In the genomic region with DNA sequence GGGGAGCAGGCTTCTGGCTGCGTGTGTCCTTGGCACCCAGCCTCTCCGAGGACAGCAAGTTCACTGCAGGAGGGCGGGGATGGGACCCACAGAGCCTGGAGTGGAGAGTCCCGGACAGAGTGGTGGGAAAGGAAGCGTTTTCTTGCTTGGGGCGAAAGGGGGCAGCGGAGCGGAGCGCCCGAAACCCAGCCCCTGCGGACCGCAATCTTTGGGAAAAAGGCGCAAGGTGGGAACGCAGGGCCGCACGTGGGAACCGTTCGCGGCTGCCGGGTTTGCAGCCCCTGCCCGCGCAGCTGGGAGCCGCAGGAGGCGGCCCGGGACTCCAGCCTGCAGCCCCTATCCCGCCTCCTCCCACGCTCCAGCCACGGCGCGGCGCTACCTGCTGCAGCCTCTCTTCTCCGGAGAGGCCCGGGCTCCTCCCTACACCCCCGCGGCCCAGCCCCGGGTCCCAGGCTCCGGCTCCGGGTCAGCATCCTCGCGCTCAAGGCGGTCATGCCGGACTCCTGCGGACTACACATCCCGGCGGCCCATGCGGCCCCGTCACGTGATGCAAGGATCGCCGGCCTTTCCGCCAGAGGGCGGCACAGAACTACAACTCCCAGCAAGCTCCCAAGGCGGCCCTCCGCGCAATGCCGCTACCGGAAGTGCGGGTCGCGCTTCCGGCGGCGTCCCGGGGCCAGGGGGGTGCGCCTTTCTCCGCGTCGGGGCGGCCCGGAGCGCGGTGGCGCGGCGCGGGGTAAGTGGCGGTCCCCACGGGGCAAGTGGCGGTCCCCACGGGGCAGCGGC, we compare ENCODE assay signal across 1 cellular context.
TF ChIP-seq lines count a peak whose summit lies in the region.

A gene (minus strand): TSS at position 505 of the 786 bp plus-strand sequence. CDS start 11 bp downstream, at position 494.
A gene (plus strand): TSS at position 656 of the 786 bp plus-strand sequence. CDS start 631 bp downstream, outside the sequence.

TF ChIP-seq in K562, 482 proteins besides CTCF, POLR2A, EP300 and RAD21 (continued from another document and continues in another):
- TF ChIP-seq, protein P1, sequence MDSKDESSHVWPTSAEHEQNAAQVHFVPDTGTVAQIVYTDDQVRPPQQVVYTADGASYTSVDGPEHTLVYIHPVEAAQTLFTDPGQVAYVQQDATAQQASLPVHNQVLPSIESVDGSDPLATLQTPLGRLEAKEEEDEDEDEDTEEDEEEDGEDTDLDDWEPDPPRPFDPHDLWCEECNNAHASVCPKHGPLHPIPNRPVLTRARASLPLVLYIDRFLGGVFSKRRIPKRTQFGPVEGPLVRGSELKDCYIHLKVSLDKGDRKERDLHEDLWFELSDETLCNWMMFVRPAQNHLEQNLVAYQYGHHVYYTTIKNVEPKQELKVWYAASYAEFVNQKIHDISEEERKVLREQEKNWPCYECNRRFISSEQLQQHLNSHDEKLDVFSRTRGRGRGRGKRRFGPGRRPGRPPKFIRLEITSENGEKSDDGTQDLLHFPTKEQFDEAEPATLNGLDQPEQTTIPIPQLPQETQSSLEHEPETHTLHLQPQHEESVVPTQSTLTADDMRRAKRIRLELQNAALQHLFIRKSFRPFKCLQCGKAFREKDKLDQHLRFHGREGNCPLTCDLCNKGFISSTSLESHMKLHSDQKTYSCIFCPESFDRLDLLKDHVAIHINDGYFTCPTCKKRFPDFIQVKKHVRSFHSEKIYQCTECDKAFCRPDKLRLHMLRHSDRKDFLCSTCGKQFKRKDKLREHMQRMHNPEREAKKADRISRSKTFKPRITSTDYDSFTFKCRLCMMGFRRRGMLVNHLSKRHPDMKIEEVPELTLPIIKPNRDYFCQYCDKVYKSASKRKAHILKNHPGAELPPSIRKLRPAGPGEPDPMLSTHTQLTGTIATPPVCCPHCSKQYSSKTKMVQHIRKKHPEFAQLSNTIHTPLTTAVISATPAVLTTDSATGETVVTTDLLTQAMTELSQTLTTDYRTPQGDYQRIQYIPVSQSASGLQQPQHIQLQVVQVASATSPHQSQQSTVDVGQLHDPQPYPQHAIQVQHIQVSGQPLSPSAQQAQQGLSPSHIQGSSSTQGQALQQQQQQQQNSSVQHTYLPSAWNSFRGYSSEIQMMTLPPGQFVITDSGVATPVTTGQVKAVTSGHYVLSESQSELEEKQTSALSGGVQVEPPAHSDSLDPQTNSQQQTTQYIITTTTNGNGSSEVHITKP (IDR thresholded peaks at IDR 0.05; ENCODE audit: partially characterized antibody): peak; percentile 79
- TF ChIP-seq PHF20 (IDR thresholded peaks at IDR 0.05; ENCODE audit: partially characterized antibody) (peak; percentile 80), SP1 (CRISPR knock-in tag; IDR thresholded peaks at IDR 0.05) (peak; percentile 87), MTA3 (IDR thresholded peaks at IDR 0.05; ENCODE audit: borderline replicate concordance) (peak; percentile 54; the same call in 1 of the 2 replicates), NFRKB (IDR thresholded peaks at IDR 0.05; ENCODE audit: low read depth) (no peak), STAT5B (CRISPR knock-in tag; IDR thresholded peaks at IDR 0.05) (no peak), SRSF1 (IDR thresholded peaks at IDR 0.05; ENCODE audit: low read depth, low read length) (0 out of 2 replicates have a peak, but pooled peaks have one; percentile 61), RBM34 (IDR thresholded peaks at IDR 0.05; ENCODE audit: borderline replicate concordance, insufficient read depth, low read length) (no peak), ZNF165 (CRISPR knock-in tag; IDR thresholded peaks at IDR 0.05; ENCODE audit: borderline replicate concordance) (no peak), POLR2AphosphoS5 (IDR thresholded peaks at IDR 0.05; ENCODE audit: control insufficient read depth, insufficient read depth, low read depth, low read length) (peak; percentile 47; the same call in 1 of the 2 replicates), RAD51 (IDR thresholded peaks at IDR 0.05; ENCODE audit: borderline replicate concordance, low read depth) (peak; percentile 98), CHD1 (IDR thresholded peaks at IDR 0.05; ENCODE audit: low read length) (peak; percentile 53), KLF6 (CRISPR knock-in tag; IDR thresholded peaks at IDR 0.05; ENCODE audit: borderline replicate concordance) (peak; percentile 57; the same call in 1 of the 2 replicates), OTX1 (CRISPR knock-in tag; IDR thresholded peaks at IDR 0.05) (0 out of 2 replicates have a peak, but pooled peaks have one; percentile 23), ERF (CRISPR knock-in tag; IDR thresholded peaks at IDR 0.05) (0 out of 2 replicates have a peak, but pooled peaks have one; percentile 35), ESRRA (IDR thresholded peaks at IDR 0.05; ENCODE audit: borderline replicate concordance, low read depth) (peak; percentile 54; the same call in 1 of the 2 replicates), GTF2A2 (tag; IDR thresholded peaks at IDR 0.05) (no peak), ZKSCAN1 (IDR thresholded peaks at IDR 0.05; ENCODE audit: low read depth, low read length) (no peak), TCF7L2 (IDR thresholded peaks at IDR 0.05; ENCODE audit: low read depth, low read length) (0 out of 2 replicates have a peak, but pooled peaks have one; percentile 6), FOXJ2 (tag; IDR thresholded peaks at IDR 0.05) (peak; percentile 60; the same call in 1 of the 2 replicates), DIDO1 (tag; IDR thresholded peaks at IDR 0.05; ENCODE audit: low read depth) (peak; percentile 39; the same call in 1 of the 2 replicates), ZNF644 (tag; IDR thresholded peaks at IDR 0.05; ENCODE audit: low read depth) (peak; percentile 91), BHLHE40 (IDR thresholded peaks at IDR 0.05; ENCODE audit: low read length) (peak; percentile 89), FIP1L1 (IDR thresholded peaks at IDR 0.05; ENCODE audit: low read depth, low read length, poor library complexity, severe bottlenecking) (peak; percentile 48), TARDBP (IDR thresholded peaks at IDR 0.05) (peak; percentile 24), CBX1 (IDR thresholded peaks at IDR 0.05; ENCODE audit: low read depth) (peak; percentile 70), CREM (IDR thresholded peaks at IDR 0.05; ENCODE audit: low read depth) (peak; percentile 93), ZBTB7A (IDR thresholded peaks at IDR 0.05; ENCODE audit: borderline replicate concordance, control insufficient read depth, low read depth, low read length) (peak; percentile 47; the same call in 1 of the 2 replicates), HNRNPLL (IDR thresholded peaks at IDR 0.05; ENCODE audit: low read depth, low read length, poor library complexity, severe bottlenecking) (peak; percentile 90), RB1 (IDR thresholded peaks at IDR 0.05; ENCODE audit: low read depth) (peak; percentile 79), NUFIP1 (IDR thresholded peaks at IDR 0.05; ENCODE audit: partially characterized antibody) (no peak), SRF (CRISPR knock-in tag; IDR thresholded peaks at IDR 0.05) (peak in 1 of 2 experiments; percentile 46; a peak in 1 of 4 replicates), TEAD1 (CRISPR knock-in tag; IDR thresholded peaks at IDR 0.05) (peak in 1 of 2 experiments; percentile 79; a peak in 2 of 4 replicates), HMGN3 (IDR thresholded peaks at IDR 0.05; ENCODE audit: borderline replicate concordance, extremely low read depth, insufficient read length, low read depth, low read length) (peak; percentile 51), HNRNPK (IDR thresholded peaks at IDR 0.05; ENCODE audit: low read depth, low read length, poor library complexity, severe bottlenecking) (no peak), PCBP1 (IDR thresholded peaks at IDR 0.05; ENCODE audit: low read depth, low read length, poor library complexity, severe bottlenecking) (peak; percentile 55)
- TF ChIP-seq, protein P2, sequence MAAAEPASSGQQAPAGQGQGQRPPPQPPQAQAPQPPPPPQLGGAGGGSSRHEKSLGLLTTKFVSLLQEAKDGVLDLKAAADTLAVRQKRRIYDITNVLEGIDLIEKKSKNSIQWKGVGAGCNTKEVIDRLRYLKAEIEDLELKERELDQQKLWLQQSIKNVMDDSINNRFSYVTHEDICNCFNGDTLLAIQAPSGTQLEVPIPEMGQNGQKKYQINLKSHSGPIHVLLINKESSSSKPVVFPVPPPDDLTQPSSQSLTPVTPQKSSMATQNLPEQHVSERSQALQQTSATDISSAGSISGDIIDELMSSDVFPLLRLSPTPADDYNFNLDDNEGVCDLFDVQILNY (CRISPR knock-in tag; IDR thresholded peaks at IDR 0.05): no peak
- TF ChIP-seq, protein P3, sequence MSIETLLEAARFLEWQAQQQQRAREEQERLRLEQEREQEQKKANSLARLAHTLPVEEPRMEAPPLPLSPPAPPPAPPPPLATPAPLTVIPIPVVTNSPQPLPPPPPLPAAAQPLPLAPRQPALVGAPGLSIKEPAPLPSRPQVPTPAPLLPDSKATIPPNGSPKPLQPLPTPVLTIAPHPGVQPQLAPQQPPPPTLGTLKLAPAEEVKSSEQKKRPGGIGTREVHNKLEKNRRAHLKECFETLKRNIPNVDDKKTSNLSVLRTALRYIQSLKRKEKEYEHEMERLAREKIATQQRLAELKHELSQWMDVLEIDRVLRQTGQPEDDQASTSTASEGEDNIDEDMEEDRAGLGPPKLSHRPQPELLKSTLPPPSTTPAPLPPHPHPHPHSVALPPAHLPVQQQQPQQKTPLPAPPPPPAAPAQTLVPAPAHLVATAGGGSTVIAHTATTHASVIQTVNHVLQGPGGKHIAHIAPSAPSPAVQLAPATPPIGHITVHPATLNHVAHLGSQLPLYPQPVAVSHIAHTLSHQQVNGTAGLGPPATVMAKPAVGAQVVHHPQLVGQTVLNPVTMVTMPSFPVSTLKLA (conservative IDR thresholded peaks at IDR 0.05): peak; percentile 89 to 93
- TF ChIP-seq, protein P4, sequence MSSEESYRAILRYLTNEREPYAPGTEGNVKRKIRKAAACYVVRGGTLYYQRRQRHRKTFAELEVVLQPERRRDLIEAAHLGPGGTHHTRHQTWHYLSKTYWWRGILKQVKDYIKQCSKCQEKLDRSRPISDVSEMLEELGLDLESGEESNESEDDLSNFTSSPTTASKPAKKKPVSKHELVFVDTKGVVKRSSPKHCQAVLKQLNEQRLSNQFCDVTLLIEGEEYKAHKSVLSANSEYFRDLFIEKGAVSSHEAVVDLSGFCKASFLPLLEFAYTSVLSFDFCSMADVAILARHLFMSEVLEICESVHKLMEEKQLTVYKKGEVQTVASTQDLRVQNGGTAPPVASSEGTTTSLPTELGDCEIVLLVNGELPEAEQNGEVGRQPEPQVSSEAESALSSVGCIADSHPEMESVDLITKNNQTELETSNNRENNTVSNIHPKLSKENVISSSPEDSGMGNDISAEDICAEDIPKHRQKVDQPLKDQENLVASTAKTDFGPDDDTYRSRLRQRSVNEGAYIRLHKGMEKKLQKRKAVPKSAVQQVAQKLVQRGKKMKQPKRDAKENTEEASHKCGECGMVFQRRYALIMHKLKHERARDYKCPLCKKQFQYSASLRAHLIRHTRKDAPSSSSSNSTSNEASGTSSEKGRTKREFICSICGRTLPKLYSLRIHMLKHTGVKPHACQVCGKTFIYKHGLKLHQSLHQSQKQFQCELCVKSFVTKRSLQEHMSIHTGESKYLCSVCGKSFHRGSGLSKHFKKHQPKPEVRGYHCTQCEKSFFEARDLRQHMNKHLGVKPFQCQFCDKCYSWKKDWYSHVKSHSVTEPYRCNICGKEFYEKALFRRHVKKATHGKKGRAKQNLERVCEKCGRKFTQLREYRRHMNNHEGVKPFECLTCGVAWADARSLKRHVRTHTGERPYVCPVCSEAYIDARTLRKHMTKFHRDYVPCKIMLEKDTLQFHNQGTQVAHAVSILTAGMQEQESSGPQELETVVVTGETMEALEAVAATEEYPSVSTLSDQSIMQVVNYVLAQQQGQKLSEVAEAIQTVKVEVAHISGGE (CRISPR knock-in tag; IDR thresholded peaks at IDR 0.05): peak in 2 of 3 experiments; percentile 68 to 92; a peak in 5 of 6 replicates
- TF ChIP-seq, protein P5, sequence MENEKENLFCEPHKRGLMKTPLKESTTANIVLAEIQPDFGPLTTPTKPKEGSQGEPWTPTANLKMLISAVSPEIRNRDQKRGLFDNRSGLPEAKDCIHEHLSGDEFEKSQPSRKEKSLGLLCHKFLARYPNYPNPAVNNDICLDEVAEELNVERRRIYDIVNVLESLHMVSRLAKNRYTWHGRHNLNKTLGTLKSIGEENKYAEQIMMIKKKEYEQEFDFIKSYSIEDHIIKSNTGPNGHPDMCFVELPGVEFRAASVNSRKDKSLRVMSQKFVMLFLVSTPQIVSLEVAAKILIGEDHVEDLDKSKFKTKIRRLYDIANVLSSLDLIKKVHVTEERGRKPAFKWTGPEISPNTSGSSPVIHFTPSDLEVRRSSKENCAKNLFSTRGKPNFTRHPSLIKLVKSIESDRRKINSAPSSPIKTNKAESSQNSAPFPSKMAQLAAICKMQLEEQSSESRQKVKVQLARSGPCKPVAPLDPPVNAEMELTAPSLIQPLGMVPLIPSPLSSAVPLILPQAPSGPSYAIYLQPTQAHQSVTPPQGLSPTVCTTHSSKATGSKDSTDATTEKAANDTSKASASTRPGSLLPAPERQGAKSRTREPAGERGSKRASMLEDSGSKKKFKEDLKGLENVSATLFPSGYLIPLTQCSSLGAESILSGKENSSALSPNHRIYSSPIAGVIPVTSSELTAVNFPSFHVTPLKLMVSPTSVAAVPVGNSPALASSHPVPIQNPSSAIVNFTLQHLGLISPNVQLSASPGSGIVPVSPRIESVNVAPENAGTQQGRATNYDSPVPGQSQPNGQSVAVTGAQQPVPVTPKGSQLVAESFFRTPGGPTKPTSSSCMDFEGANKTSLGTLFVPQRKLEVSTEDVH (IDR thresholded peaks at IDR 0.05; ENCODE audit: low read depth, partially characterized antibody): peak; percentile 56
- TF ChIP-seq, protein P6, sequence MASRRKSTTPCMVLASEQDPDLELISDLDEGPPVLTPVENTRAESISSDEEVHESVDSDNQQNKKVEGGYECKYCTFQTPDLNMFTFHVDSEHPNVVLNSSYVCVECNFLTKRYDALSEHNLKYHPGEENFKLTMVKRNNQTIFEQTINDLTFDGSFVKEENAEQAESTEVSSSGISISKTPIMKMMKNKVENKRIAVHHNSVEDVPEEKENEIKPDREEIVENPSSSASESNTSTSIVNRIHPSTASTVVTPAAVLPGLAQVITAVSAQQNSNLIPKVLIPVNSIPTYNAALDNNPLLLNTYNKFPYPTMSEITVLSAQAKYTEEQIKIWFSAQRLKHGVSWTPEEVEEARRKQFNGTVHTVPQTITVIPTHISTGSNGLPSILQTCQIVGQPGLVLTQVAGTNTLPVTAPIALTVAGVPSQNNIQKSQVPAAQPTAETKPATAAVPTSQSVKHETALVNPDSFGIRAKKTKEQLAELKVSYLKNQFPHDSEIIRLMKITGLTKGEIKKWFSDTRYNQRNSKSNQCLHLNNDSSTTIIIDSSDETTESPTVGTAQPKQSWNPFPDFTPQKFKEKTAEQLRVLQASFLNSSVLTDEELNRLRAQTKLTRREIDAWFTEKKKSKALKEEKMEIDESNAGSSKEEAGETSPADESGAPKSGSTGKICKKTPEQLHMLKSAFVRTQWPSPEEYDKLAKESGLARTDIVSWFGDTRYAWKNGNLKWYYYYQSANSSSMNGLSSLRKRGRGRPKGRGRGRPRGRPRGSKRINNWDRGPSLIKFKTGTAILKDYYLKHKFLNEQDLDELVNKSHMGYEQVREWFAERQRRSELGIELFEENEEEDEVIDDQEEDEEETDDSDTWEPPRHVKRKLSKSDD (conservative IDR thresholded peaks at IDR 0.05; ENCODE audit: low read length): no peak
- TF ChIP-seq, protein P7, sequence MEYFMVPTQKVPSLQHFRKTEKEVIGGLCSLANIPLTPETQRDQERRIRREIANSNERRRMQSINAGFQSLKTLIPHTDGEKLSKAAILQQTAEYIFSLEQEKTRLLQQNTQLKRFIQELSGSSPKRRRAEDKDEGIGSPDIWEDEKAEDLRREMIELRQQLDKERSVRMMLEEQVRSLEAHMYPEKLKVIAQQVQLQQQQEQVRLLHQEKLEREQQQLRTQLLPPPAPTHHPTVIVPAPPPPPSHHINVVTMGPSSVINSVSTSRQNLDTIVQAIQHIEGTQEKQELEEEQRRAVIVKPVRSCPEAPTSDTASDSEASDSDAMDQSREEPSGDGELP (CRISPR knock-in tag; IDR thresholded peaks at IDR 0.05; ENCODE audit: borderline replicate concordance): peak; percentile 89
